8 cellular contexts compared by ENCODE assay signal in the genomic region with DNA sequence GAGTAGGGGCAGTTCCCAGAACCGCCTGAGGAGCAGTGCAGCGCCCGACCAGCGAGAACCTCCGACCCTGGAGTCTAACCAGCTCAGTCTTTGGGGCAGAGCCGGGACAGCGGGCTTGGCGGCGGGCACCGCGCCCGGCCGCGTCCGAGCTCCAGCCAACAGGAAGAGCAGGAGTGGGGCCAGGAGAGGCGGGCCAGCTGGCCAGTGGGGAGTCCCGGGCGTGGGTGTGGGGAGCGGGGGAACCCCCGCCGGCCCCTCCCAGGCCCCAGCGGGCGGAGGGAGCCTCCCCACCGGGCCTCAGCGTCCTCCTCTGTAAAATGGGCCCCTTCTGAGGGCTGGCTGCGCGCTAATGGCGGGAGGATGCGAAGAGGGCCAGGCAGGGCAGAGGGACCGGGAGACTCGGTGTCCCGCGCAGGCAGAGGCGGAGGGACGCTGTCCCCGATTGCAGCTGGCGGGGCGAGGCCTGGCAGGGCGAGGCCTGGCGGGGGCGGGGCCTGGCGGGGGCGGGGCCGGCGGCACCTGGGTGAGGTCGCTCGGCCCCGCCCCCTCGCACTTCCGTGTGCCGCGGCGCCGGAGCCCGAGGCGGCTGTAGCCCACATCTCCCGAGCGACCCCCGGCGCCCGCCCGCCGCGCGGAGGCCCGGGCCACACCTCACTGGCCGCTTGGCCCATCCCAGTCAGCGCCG. TPM values are rescaled to one million over a fixed set of nuclear protein-coding genes. Genes with fewer than 3 reads are reported as not detected.
DNase-seq lines count a peak whose midpoint lies in the region; ATAC-seq and TF ChIP-seq lines count a peak whose summit lies in the region.

A gene (plus strand): TSS at position 550 of the 685 bp plus-strand sequence. CDS start 17,214 bp downstream, outside the sequence.

- POLR2A ChIA-PET in CD4-positive, alpha-beta memory T cell (lab: Charles Lee; ENCODE audit: partially characterized antibody) = interaction anchor here (1.0 to 3.2 kb wide), 3 partner anchors 9 to 30 kb away, joined by 3 to 22 read pairs (median 4); a partner anchor contains a TSS
- POLR2A ChIA-PET in Panc1 (lab: Charles Lee) = interaction anchor here (0.6 kb wide), 2 partner anchors 10 to 923 kb away, joined by 3 to 6 read pairs; no protein-coding TSS in a partner anchor

- peaks cover 0 to 3% of the 10 kb centered on the region in 2 donors for H3K27me3 Mint-ChIP-seq in CD4-positive, alpha-beta memory T cell
- H3K27me3 Mint-ChIP-seq in natural killer cell treated with Interleukin-12 subunit alpha and Interleukin-12 subunit beta and Interleukin-15 and Interleukin-18, amount 100 ng/mL, for 72 hours = peaks cover 0 to 7% of the 10 kb centered on the region in 2 donors

- BruUV-seq in Panc1 (replicated peaks; lab: Mats Ljungman, UMichigan) = no TSS peak

- in situ Hi-C loops in Panc1 (cut with HindIII; ENCODE audit: low pct_unique_long_range_greater_than_20kb, low sequenced_read_pairs) = no loop called here

- peak; percentile 75 to 82 (median 78) for DNase-seq in CD4-positive, alpha-beta memory T cell
- DNase-seq in Panc1 (ENCODE audit: low read depth, low spot score) (peak; percentile 5), fibroblast of peridontal ligament (ENCODE audit: extremely low read depth) (peak; percentile 89)
- DNase-seq in activated T-helper 1 cell treated with anti-CD3 and anti-CD28 coated beads, Interleukin-2, amount 50 U/mL, for 16 hours (ENCODE audit: low read depth in 1 of 2, low spot score in 1 of 2) = peak; percentile 60 to 66
- DNase-seq in natural killer cell treated with Interleukin-12 subunit alpha and Interleukin-12 subunit beta and Interleukin-15 and Interleukin-18, amount 100 ng/mL, for 72 hours (ENCODE audit: low spot score) = peak; percentile 83
- DNase-seq in stimulated activated naive CD4-positive, alpha-beta T cell treated with Interleukin-2 at 50 U/mL for 16 hours (lab: John Stamatoyannopoulos, UW) = peak; percentile 81

- H3K27ac Mint-ChIP-seq in CD4-positive, alpha-beta memory T cell = peak within 1 kb of the TSS; percentile 84 to 97 (median 93)
- H3K27ac Mint-ChIP-seq in natural killer cell treated with Interleukin-12 subunit alpha and Interleukin-12 subunit beta and Interleukin-15 and Interleukin-18, amount 100 ng/mL, for 72 hours = peak within 1 kb of the TSS; percentile 61 to 84

- H3K36me3 Mint-ChIP-seq in CD4-positive, alpha-beta memory T cell = peaks cover 0 to 9% of the 10 kb centered on the region in 2 donors
- no peaks in the 10 kb centered on the region for H3K36me3 Mint-ChIP-seq in natural killer cell treated with Interleukin-12 subunit alpha and Interleukin-12 subunit beta and Interleukin-15 and Interleukin-18, amount 100 ng/mL, for 72 hours

- no peaks in the 10 kb centered on the region for H3K9me3 ChIP-seq in CD4-positive, alpha-beta memory T cell (ENCODE audit: control insufficient read depth in 1 of 2, low read length in 2 of 2)
- H3K9me3 ChIP-seq in Panc1 (ENCODE audit: control insufficient read depth, insufficient read depth, low read depth, low read length) = no peaks in the 10 kb centered on the region

- H3K27ac ChIP-seq in CD4-positive, alpha-beta memory T cell (ENCODE audit: low read depth, low read length) = peak within 1 kb of the TSS; percentile 72
- peak within 1 kb of the TSS; percentile 66 for H3K27ac ChIP-seq in Panc1 (ENCODE audit: low read length)

- H3K4me1 Mint-ChIP-seq in CD4-positive, alpha-beta memory T cell = peaks cover 18 to 38% (median 23%) of the 10 kb centered on the region in 4 donors
- H3K4me1 Mint-ChIP-seq in natural killer cell treated with Interleukin-12 subunit alpha and Interleukin-12 subunit beta and Interleukin-15 and Interleukin-18, amount 100 ng/mL, for 72 hours (ENCODE audit: low read depth in 2 of 2) = peaks cover 20 to 22% of the 10 kb centered on the region in 2 donors

- CTCF ChIA-PET in CD4-positive, alpha-beta memory T cell (lab: Charles Lee; ENCODE audit: partially characterized antibody) = interaction anchor here (1.4 to 1.9 kb wide), 4 partner anchors 27 to 47 kb away, joined by 5 to 12 read pairs (median 6); no protein-coding TSS in a partner anchor
- CTCF ChIA-PET in Panc1 (lab: Charles Lee) = interaction anchor here (0.7 kb wide), 1 partner anchor 39 kb away, joined by 3 read pairs; no protein-coding TSS in a partner anchor

- intact Hi-C loops in CD4-positive, alpha-beta memory T cell (cut with micrococcal nuclease) = loop anchor here (5.0 kb wide), 1 partner anchor 36 kb away; no protein-coding TSS in a partner anchor
- intact Hi-C loops in Panc1 (cut with micrococcal nuclease; ENCODE audit: unreplicated experiment) = no loop called here

- no peaks in the 10 kb centered on the region for H3K27me3 ChIP-seq in CD4-positive, alpha-beta memory T cell (ENCODE audit: insufficient read depth, low read length)
- no peaks in the 10 kb centered on the region for H3K27me3 ChIP-seq in Panc1 (ENCODE audit: control insufficient read depth, insufficient read depth, low read length)

- ATAC-seq in GM19324 (IDR thresholded peaks at IDR 0.05; ENCODE audit: low FRiP score, unreplicated experiment) (peak; percentile 63), HG03520 (IDR thresholded peaks at IDR 0.05; ENCODE audit: unreplicated experiment) (peak; percentile 37), Panc1 (peak; percentile 84)
- ATAC-seq in natural killer cell treated with Interleukin-12 subunit alpha and Interleukin-12 subunit beta and Interleukin-15 and Interleukin-18, amount 100 ng/mL, for 72 hours = peak; percentile 85 to 92

- H3K9me3 Mint-ChIP-seq in CD4-positive, alpha-beta memory T cell = no peaks in the 10 kb centered on the region
- no peaks in the 10 kb centered on the region for H3K9me3 Mint-ChIP-seq in natural killer cell treated with Interleukin-12 subunit alpha and Interleukin-12 subunit beta and Interleukin-15 and Interleukin-18, amount 100 ng/mL, for 72 hours

- TF ChIP-seq CTCF in Panc1 (IDR thresholded peaks at IDR 0.05) = no peak; the same call in 1 of the 2 replicates

- peaks cover 24% of the 10 kb centered on the region for H3K4me1 ChIP-seq in CD4-positive, alpha-beta memory T cell (ENCODE audit: insufficient read depth, low read length)
- peaks cover 21% of the 10 kb centered on the region for H3K4me1 ChIP-seq in Panc1 (ENCODE audit: control insufficient read depth, insufficient read depth, low read length)

- H3K4me3 Mint-ChIP-seq in CD4-positive, alpha-beta memory T cell = peak within 1 kb of the TSS; percentile 89 to 94 (median 91)
- peak within 1 kb of the TSS; percentile 90 for H3K4me3 Mint-ChIP-seq in natural killer cell treated with Interleukin-12 subunit alpha and Interleukin-12 subunit beta and Interleukin-15 and Interleukin-18, amount 100 ng/mL, for 72 hours

- no peaks in the 10 kb centered on the region for H3K36me3 ChIP-seq in CD4-positive, alpha-beta memory T cell (ENCODE audit: insufficient read depth, low read length)
- H3K36me3 ChIP-seq in Panc1 (ENCODE audit: control insufficient read depth, insufficient read depth, low read length) = no peaks in the 10 kb centered on the region

- H3K4me3 ChIP-seq in CD4-positive, alpha-beta memory T cell (ENCODE audit: low read length in 2 of 2) = peak within 1 kb of the TSS; percentile 52 to 73
- peak within 1 kb of the TSS; percentile 68 to 71 for H3K4me3 ChIP-seq in Panc1 (ENCODE audit: low read depth in 2 of 2, low read length in 2 of 2)

RNA-seq across cellular contexts. Expression of the gene that starts here (rescaled TPM):
- 10 to 100 TPM; 15.7 to 16.6 TPM for total RNA-seq in CD4-positive, alpha-beta memory T cell
- polyA plus RNA-seq in CD4-positive, alpha-beta memory T cell = 10 to 100 TPM in 1 of 2 donors, 1 to 10 TPM in 1; 6.6 to 26.4 TPM
- total RNA-seq in Panc1 (2021; ENCODE audit: unreplicated experiment) = 14.0 TPM
- polyA plus RNA-seq in Panc1 (2012; ENCODE audit: insufficient read length) = 16.1 TPM
- 10 to 100 TPM; 14.1 to 34.9 TPM for total RNA-seq in natural killer cell treated with Interleukin-12 subunit alpha and Interleukin-12 subunit beta and Interleukin-15 and Interleukin-18, amount 100 ng/mL, for 72 hours

Comparison
In these comparisons a context has a peak if more than half of its experiments do, and no peak if none do; other contexts are left out.
1. Peak in every context shown above with its lines: DNase-seq, ATAC-seq, H3K4me3 ChIP-seq and H3K27ac ChIP-seq.
2. DNase-seq: peak in every context shown above with its lines; median percentile 89 in fibroblast of peridontal ligament; 83 in natural killer cell treated with Interleukin-12 subunit alpha and Interleukin-12 subunit beta and Interleukin-15 and Interleukin-18, amount 100 ng/mL, for 72 hours; 81 in stimulated activated naive CD4-positive, alpha-beta T cell treated with Interleukin-2 at 50 U/mL for 16 hours; 78 in CD4-positive, alpha-beta memory T cell; 63 in activated T-helper 1 cell treated with anti-CD3 and anti-CD28 coated beads, Interleukin-2, amount 50 U/mL, for 16 hours; 5 in Panc1.
3. ATAC-seq: peak in every context shown above with its lines; median percentile 88 in natural killer cell treated with Interleukin-12 subunit alpha and Interleukin-12 subunit beta and Interleukin-15 and Interleukin-18, amount 100 ng/mL, for 72 hours; 84 in Panc1; 63 in GM19324; 37 in HG03520.